In genomic region chr3:193816656-193817311, GRCh38 we compare ENCODE assay signal across 11 cellular contexts.
DNase-seq lines count a peak whose midpoint lies in the region; ATAC-seq, FAIRE-seq and TF ChIP-seq lines count a peak whose summit lies in the region.
"Had no signal": no experiment of that assay in that cellular context is flagged by ENCODE, and none has a peak within 500 bp of the region (broad histone marks: within the 10 kb centered on the region; RNA-seq: fewer than 3 reads in every experiment).

No MANE protein-coding gene starts in this region.

- FAIRE-seq in H1 (lab: Jason Lieb, UNC) (peak; percentile 72), H54 (lab: Jason Lieb, UNC) (no peak)
- FAIRE-seq: keratinocyte had no signal

- no peak overlapping the region for H3K4me3 ChIP-seq in AG04450 (ENCODE audit: low read depth, low read length)
- peak overlapping the region in 1 of 4 experiments; percentile 20; a peak in 3 of 8 replicates for H3K4me3 ChIP-seq in H1 (ENCODE audit: extremely low read depth in 1 of 4, insufficient read depth in 2 of 4, low read depth in 3 of 4, low read length in 4 of 4)
- H3K4me3 ChIP-seq: tibial artery had no signal

- no peak for TF ChIP-seq CTCF in AG04450 (IDR thresholded peaks at IDR 0.05; ENCODE audit: low read depth, low read length)
- no peak for TF ChIP-seq CTCF in H1 (IDR thresholded peaks at IDR 0.05; ENCODE audit: control extremely low read depth in 1 of 3, insufficient read depth in 1 of 3, low read depth in 1 of 3, low read length in 3 of 3)
- no peak for TF ChIP-seq CTCF in mesothelial cell of epicardium (IDR thresholded peaks at IDR 0.05; ENCODE audit: unreplicated experiment)

- 22% methylated on average over 14 of the region's 14 CpGs; no CpG with 5 or more reads in 1 of the 2 experiments for WGBS in H1 (ENCODE audit: extremely low coverage in 1 of 2, insufficient coverage in 1 of 2, insufficient read length in 1 of 2, insufficient replicate concordance in 2 of 2, low coverage in 1 of 2, low lambda C conversion rate in 2 of 2, missing lambda C conversion rate in 1 of 2), 2 experiments

- POLR2A ChIA-PET in AG04450 (lab: Yijun Ruan, JAX): interaction anchor here (0.6 kb wide), 1 partner anchor 101 kb away, joined by 3 read pairs; no protein-coding TSS in a partner anchor
- POLR2A ChIA-PET in H1 (lab: Charles Lee; ENCODE audit: partially characterized antibody): interaction anchor here (0.8 to 1.5 kb wide), 2 partner anchors 25 to 471 kb away, joined by 3 read pairs; no protein-coding TSS in a partner anchor

- no peak overlapping the region for H3K4ac ChIP-seq in H1 (replicated peaks; ENCODE audit: insufficient read length, low read depth, low read length)

- no peaks in the 10 kb centered on the region for H3K23me2 ChIP-seq in H1 (ENCODE audit: low read depth, low read length)

- no peak overlapping the region for H3K56ac ChIP-seq in H1 (replicated peaks; ENCODE audit: insufficient read length, low read depth, low read length)

- H3K27me3 Mint-ChIP-seq in mesothelial cell of epicardium (ENCODE audit: low read depth): no peaks in the 10 kb centered on the region

- H2BK20ac ChIP-seq in H1 (ENCODE audit: low read length): peak overlapping the region; percentile 97

- no peaks in the 10 kb centered on the region for H3K9me3 Mint-ChIP-seq in mesothelial cell of epicardium

- peaks cover 35% of the 10 kb centered on the region for H3K4me1 Mint-ChIP-seq in mesothelial cell of epicardium

- no peak overlapping the region; the same call in 1 of the 2 replicates for H4K8ac ChIP-seq in H1 (ENCODE audit: extremely low read depth, insufficient read depth, low read length)

- H2BK12ac ChIP-seq in H1 (ENCODE audit: low read depth, low read length): peak overlapping the region; percentile 98; the same call in 1 of the 2 replicates

- H2BK5ac ChIP-seq in H1 (ENCODE audit: low read depth, low read length): peak overlapping the region; percentile 44; the same call in 1 of the 2 replicates

- DNase-seq in AG04450 (ENCODE audit: low read depth, low spot score) (peak; percentile 6), NCI-H2081 treated with DMSO at 0.1 percent for 48 hours (lab: John Stamatoyannopoulos, UW) (peak; percentile 50), H1 (ENCODE audit: low read depth in 1 of 2, low spot score in 2 of 2) (peak; percentile 51 to 70), mesothelial cell of epicardium (ENCODE audit: low spot score in 2 of 2, unreplicated experiment in 2 of 2) (peak; percentile 34 to 65), SKM-1 treated with dmso at 0.1 percent for 144 hours (lab: John Stamatoyannopoulos, UW; ENCODE audit: unreplicated experiment) (no peak), H54 (ENCODE audit: insufficient read length, low spot score) (no peak), NCI-H2171 treated with DMSO at 0.1 percent for 48 hours (lab: John Stamatoyannopoulos, UW) (no peak)

- H3K14ac ChIP-seq in H1 (ENCODE audit: insufficient read length): no peak overlapping the region

- no peak overlapping the region for H3K9ac ChIP-seq in H1 (replicated peaks in 1 of 4; ENCODE audit: extremely low read depth in 1 of 4, low read depth in 3 of 4, low read length in 3 of 4)

- peaks cover 49 to 62% (median 50%) of the 10 kb centered on the region in 4 experiments for H3K4me1 ChIP-seq in H1 (replicated peaks in 1 of 4; ENCODE audit: control insufficient read depth in 3 of 4, insufficient read depth in 4 of 4, low read length in 3 of 4)

- H3K79me1 ChIP-seq in H1 (ENCODE audit: low read depth, low read length): no peaks in the 10 kb centered on the region

- no peak overlapping the region for H3K23ac ChIP-seq in H1 (ENCODE audit: insufficient read length)

- no peak for ATAC-seq in HG02870 (IDR thresholded peaks at IDR 0.05; ENCODE audit: unreplicated experiment)

- H3K4me2 ChIP-seq in H1 (ENCODE audit: insufficient read depth in 1 of 2, low read depth in 2 of 2, low read length in 2 of 2): peak overlapping the region; percentile 48 to 49; a peak in 3 of 4 replicates

- no peak overlapping the region for H3K27ac ChIP-seq in AG04450 (ENCODE audit: low read depth, low read length)
- no peak overlapping the region for H3K27ac ChIP-seq in H1 (ENCODE audit: low read depth, low read length)
- H3K27ac ChIP-seq: C4-2B, tibial artery had no signal

- H4K20me1 ChIP-seq in H1 (replicated peaks in 1 of 2; ENCODE audit: control insufficient read depth in 1 of 2, insufficient read depth in 2 of 2, low read length in 2 of 2): no peaks in the 10 kb centered on the region

- TF ChIP-seq POLR2A in H1 (IDR thresholded peaks at IDR 0.05; ENCODE audit: control extremely low read depth in 1 of 2, low read depth in 2 of 2, low read length in 2 of 2) (no peak), H54 (IDR thresholded peaks at IDR 0.05; ENCODE audit: low read depth, low read length) (no peak)

- peak overlapping the region; percentile 93; the same call in 1 of the 2 replicates for H2BK15ac ChIP-seq in H1 (ENCODE audit: low read length)

- no peaks in the 10 kb centered on the region for H3K36me3 Mint-ChIP-seq in mesothelial cell of epicardium

- H3K9me3 ChIP-seq in AG04450 (ENCODE audit: control insufficient read depth, insufficient read depth, low read length) (no peaks in the 10 kb centered on the region), H1 (ENCODE audit: insufficient read depth in 2 of 2, low read depth in 1 of 2, low read length in 1 of 2) (no peaks in the 10 kb centered on the region)
- H3K9me3 ChIP-seq: tibial artery had no signal

- H4K91ac ChIP-seq in H1 (replicated peaks; ENCODE audit: insufficient read length, low read length): peak overlapping the region; percentile 58

- no peaks in the 10 kb centered on the region for H3K36me3 ChIP-seq in H1 (ENCODE audit: control insufficient read depth in 2 of 4, insufficient read depth in 4 of 4, low read length in 3 of 4)
- H3K36me3 ChIP-seq: tibial artery had no signal

- no peak for TF ChIP-seq EP300 in H1 (IDR thresholded peaks at IDR 0.05; ENCODE audit: borderline replicate concordance in 1 of 2, low read depth in 2 of 2, low read length in 2 of 2)

- no peak overlapping the region for H2AFZ ChIP-seq in H1 (ENCODE audit: low read length)

- peak overlapping the region; percentile 8 for H4K5ac ChIP-seq in H1 (ENCODE audit: insufficient read length, low read depth, low read length)

- no peaks in the 10 kb centered on the region for H3K79me2 ChIP-seq in H1 (ENCODE audit: control insufficient read depth in 1 of 2, insufficient read depth in 2 of 2, low read length in 2 of 2)

- no peak overlapping the region for H2AK5ac ChIP-seq in H1 (ENCODE audit: low read depth, low read length)

- no peak overlapping the region for H3K4me3 Mint-ChIP-seq in mesothelial cell of epicardium

- CTCF ChIA-PET in AG04450 (lab: Charles Lee) (interaction anchor here (1.2 kb wide), 1 partner anchor 152 kb away, joined by 4 read pairs; no protein-coding TSS in a partner anchor), H1 (lab: Charles Lee; ENCODE audit: partially characterized antibody) (interaction anchor here (0.6 to 3.0 kb wide), 5 partner anchors 9 to 321 kb away, joined by 3 to 16 read pairs (median 3); no protein-coding TSS in a partner anchor)

- peak overlapping the region; percentile 88 for H2BK120ac ChIP-seq in H1 (replicated peaks; ENCODE audit: low read depth, low read length)

- H3K18ac ChIP-seq in H1 (ENCODE audit: extremely low read depth, low read length): peak overlapping the region; percentile 79

- 0 out of 4 replicates have a peak, but pooled peaks of 1 of the 2 experiments have one; percentile 12 for TF ChIP-seq RAD21 in H1 (IDR thresholded peaks at IDR 0.05 in 1 of 2, conservative IDR thresholded peaks at IDR 0.05 in 1 of 2; ENCODE audit: low read depth in 2 of 2, low read length in 2 of 2)

- H3K27me3 ChIP-seq in AG04450 (ENCODE audit: control insufficient read depth, insufficient read depth, low read length) (peaks cover 40% of the 10 kb centered on the region), H1 (replicated peaks in 1 of 4; ENCODE audit: control insufficient read depth in 3 of 4, extremely low read depth in 1 of 4, insufficient read depth in 3 of 4, low read length in 3 of 4) (no peaks in the 10 kb centered on the region)

- peak overlapping the region; percentile 90 for H3K27ac Mint-ChIP-seq in mesothelial cell of epicardium

TF ChIP-seq in H1, 55 proteins besides CTCF, POLR2A, EP300 and RAD21:
- TF ChIP-seq CTBP2 (IDR thresholded peaks at IDR 0.05; ENCODE audit: borderline replicate concordance, insufficient read depth, insufficient read length, low read length): peak; percentile 95
- no peak for TF ChIP-seq RNF2 (IDR thresholded peaks at IDR 0.05; ENCODE audit: borderline replicate concordance, low read depth, low read length, missing control alignments, poor library complexity, severe bottlenecking)
- TF ChIP-seq TEAD4 (IDR thresholded peaks at IDR 0.05; ENCODE audit: low read depth, low read length): 0 out of 2 replicates have a peak, but pooled peaks have one; percentile 1
- TF ChIP-seq CREB1 (IDR thresholded peaks at IDR 0.05): peak; percentile 31; the same call in 1 of the 2 replicates
- 0 out of 4 replicates have a peak, but pooled peaks of 1 of the 2 experiments have one; percentile 39 for TF ChIP-seq SIN3A (conservative IDR thresholded peaks at IDR 0.05 in 1 of 2, IDR thresholded peaks at IDR 0.05 in 1 of 2; ENCODE audit: low read depth in 1 of 2, low read length in 2 of 2)
- TF ChIP-seq TAF1 (IDR thresholded peaks at IDR 0.05; ENCODE audit: low read depth, low read length): 0 out of 2 replicates have a peak, but pooled peaks have one; percentile 13
- peak; percentile 71 for TF ChIP-seq ASH2L (IDR thresholded peaks at IDR 0.05; ENCODE audit: low read length)
- no peak for TF ChIP-seq CHD2 (IDR thresholded peaks at IDR 0.05; ENCODE audit: low read length)
- TF ChIP-seq TCF12 (IDR thresholded peaks at IDR 0.05; ENCODE audit: low read depth, low read length): peak; percentile 88
- peak; percentile 11; the same call in 1 of the 2 replicates for TF ChIP-seq KDM1A (IDR thresholded peaks at IDR 0.05; ENCODE audit: borderline replicate concordance, low read length)
TF ChIP-seq in H1: peak in this region for 8.

Comparison
In these comparisons a context has a peak if more than half of its experiments do, and no peak if none do; other contexts are left out.
1. DNase-seq: peak in AG04450 (single experiment), NCI-H2081 treated with DMSO at 0.1 percent for 48 hours (single experiment), H1 (2 of 2) and mesothelial cell of epicardium (2 of 2); none in SKM-1 treated with dmso at 0.1 percent for 144 hours (single experiment), H54 (single experiment) and NCI-H2171 treated with DMSO at 0.1 percent for 48 hours (single experiment).